10 cellular contexts compared by ENCODE assay signal in the genomic region with DNA sequence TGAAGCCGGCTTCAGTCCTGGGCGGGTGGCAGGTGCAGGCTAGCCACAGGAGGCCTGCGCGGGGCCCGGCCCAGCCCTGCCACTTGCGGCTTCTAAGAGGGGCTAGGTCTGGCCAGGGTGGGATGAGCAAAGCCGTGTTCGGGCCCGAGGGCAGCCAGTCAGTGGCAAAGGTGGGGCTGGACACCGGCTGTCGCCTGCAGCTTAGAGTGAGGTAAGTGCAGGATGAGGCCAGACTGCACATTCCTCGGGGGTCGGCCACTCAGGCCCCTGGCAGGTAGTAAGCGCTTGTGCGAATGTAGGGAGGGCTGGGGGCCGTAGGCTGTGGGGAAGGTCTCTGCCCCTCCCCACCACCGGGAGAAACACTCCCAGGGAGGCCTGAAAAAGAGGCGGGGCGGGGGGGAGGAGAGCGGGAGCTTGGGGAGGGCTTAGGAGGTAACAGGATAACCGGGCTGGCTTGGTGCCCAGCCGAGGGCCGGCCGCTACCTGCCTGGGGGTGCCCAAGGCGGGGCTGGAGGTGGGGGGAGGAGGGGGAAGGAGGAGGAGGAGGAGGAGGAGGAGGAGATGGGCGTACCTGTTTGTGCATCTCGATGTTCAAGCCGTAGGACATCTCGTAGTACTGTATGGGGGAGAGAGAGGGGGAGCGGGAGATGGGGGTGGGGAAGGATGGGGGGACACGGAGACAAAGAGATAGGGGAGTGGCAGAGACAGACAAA. TPM values are rescaled to one million over a fixed set of nuclear protein-coding genes. Genes with fewer than 3 reads are reported as not detected.
A peak's percentile ranks its signal among the peaks of the same experiment; 100 is the strongest.
DNase-seq lines count a peak whose midpoint lies in the region; TF ChIP-seq lines count a peak whose summit lies in the region.
"Had no signal": no experiment of that assay in that cellular context is flagged by ENCODE, and none has a peak within 500 bp of the region (broad histone marks: within the 10 kb centered on the region; RNA-seq: fewer than 3 reads in every experiment).

No MANE protein-coding gene starts in this region.

- CTCF ChIA-PET in activated CD4-positive, alpha-beta T cell treated with anti-CD3 and anti-CD28 coated beads, Interleukin-2, amount 10 ng/mL, durations not matched to agents 7 days and 5 days (lab: Charles Lee), result no interaction called here

- H3K27ac ChIP-seq in coronary artery (peak overlapping the region in 1 of 2 donors; percentile 80), ovary (peak overlapping the region; percentile 86 to 88)

- H3K36me3 Mint-ChIP-seq in activated CD4-positive, alpha-beta T cell treated with anti-CD3 and anti-CD28 coated beads, Interleukin-2, amount 10 ng/mL, durations not matched to agents 7 days and 5 days (ENCODE audit: low read depth), result peaks cover 56% of the 10 kb centered on the region

- DNase-seq in D341Med (ENCODE audit: low spot score) (peak; percentile 81), NCI-H2107 (lab: John Stamatoyannopoulos, UW) (peak; percentile 85), coronary artery (ENCODE audit: low spot score) (peak; percentile 71), ovary (peak in 4 of 5 donors; percentile 60 to 76 (median 72)), ecto neural progenitor cell (ENCODE audit: low spot score) (no peak), putamen (ENCODE audit: low spot score) (no peak), MV-4-11 (lab: John Stamatoyannopoulos, UW) (no peak)
- no peak for DNase-seq in activated CD4-positive, alpha-beta T cell treated with anti-CD3 and anti-CD28 coated beads, Interleukin-2, amount 10 ng/mL, durations not matched to agents 7 days and 5 days
- DNase-seq: stimulated activated CD4-positive, alpha-beta T cell treated with anti-CD3 and anti-CD28 coated beads, Interleukin-12 subunit alpha, Interleukin-12 subunit beta, amount 100 ng/mL, for 4 hours had no signal

- H3K4me1 ChIP-seq in ovary (ENCODE audit: insufficient read depth), result peaks cover 10% of the 10 kb centered on the region

- H3K27me3 ChIP-seq in ovary, result no peaks in the 10 kb centered on the region

- no peaks in the 10 kb centered on the region for H3K9me3 ChIP-seq in ovary

- H3K4me3 Mint-ChIP-seq in activated CD4-positive, alpha-beta T cell treated with anti-CD3 and anti-CD28 coated beads, Interleukin-2, amount 10 ng/mL, durations not matched to agents 7 days and 5 days, result no peak overlapping the region
- H3K4me3 Mint-ChIP-seq: T-helper 1 cell treated with Interleukin-12 subunit alpha and Interleukin-12 subunit beta and Interleukin-4 antibody, amounts not matched to agents 30 μg/mL and 1 μg/mL, for 36 hours had no signal

- H3K36me3 ChIP-seq in ovary, result no peaks in the 10 kb centered on the region

- no peak overlapping the region for H3K27ac Mint-ChIP-seq in activated CD4-positive, alpha-beta T cell treated with anti-CD3 and anti-CD28 coated beads, Interleukin-2, amount 10 ng/mL, durations not matched to agents 7 days and 5 days
- H3K27ac Mint-ChIP-seq: T-helper 1 cell treated with Interleukin-12 subunit alpha and Interleukin-12 subunit beta and Interleukin-4 antibody, amounts not matched to agents 30 μg/mL and 1 μg/mL, for 36 hours had no signal

- TF ChIP-seq CTCF in coronary artery (IDR thresholded peaks at IDR 0.05) (no peak), ovary (IDR thresholded peaks at IDR 0.05) (no peak)

- POLR2A ChIA-PET in activated CD4-positive, alpha-beta T cell treated with anti-CD3 and anti-CD28 coated beads, Interleukin-2, amount 10 ng/mL, durations not matched to agents 7 days and 5 days (lab: Charles Lee), result interaction anchor here (0.5 kb wide), 1 partner anchor 15 kb away, joined by 4 read pairs; no protein-coding TSS in a partner anchor

- no peak for TF ChIP-seq POLR2A in ovary (IDR thresholded peaks at IDR 0.05)

- TF ChIP-seq EP300 in ovary (IDR thresholded peaks at IDR 0.05), result no peak

- H3K9me3 Mint-ChIP-seq in activated CD4-positive, alpha-beta T cell treated with anti-CD3 and anti-CD28 coated beads, Interleukin-2, amount 10 ng/mL, durations not matched to agents 7 days and 5 days, result no peaks in the 10 kb centered on the region
- H3K9me3 Mint-ChIP-seq: T-helper 1 cell treated with Interleukin-12 subunit alpha and Interleukin-12 subunit beta and Interleukin-4 antibody, amounts not matched to agents 30 μg/mL and 1 μg/mL, for 36 hours had no signal

- 44 to 49% (median 44%) methylated on average over 31 of the region's 31 CpGs for WGBS in ovary, 3 donors

- H3K27me3 Mint-ChIP-seq in activated CD4-positive, alpha-beta T cell treated with anti-CD3 and anti-CD28 coated beads, Interleukin-2, amount 10 ng/mL, durations not matched to agents 7 days and 5 days, result no peaks in the 10 kb centered on the region

- H3K4me1 Mint-ChIP-seq in activated CD4-positive, alpha-beta T cell treated with anti-CD3 and anti-CD28 coated beads, Interleukin-2, amount 10 ng/mL, durations not matched to agents 7 days and 5 days, result peaks cover 45% of the 10 kb centered on the region

- intact Hi-C loops in ovary (cut with DNase I), result no loop called here

- H3K4me3 ChIP-seq in coronary artery (no peak overlapping the region), ovary (no peak overlapping the region)

RNA-seq across cellular contexts. Expression of a gene that starts 6.4 kb away (rescaled TPM):
- 100 to 1,000 TPM; 274 to 670 (median 503) TPM for total RNA-seq in ovary
- polyA plus RNA-seq in ovary, result 100 to 1,000 TPM; 241 to 530 TPM
- total RNA-seq in activated CD4-positive, alpha-beta T cell treated with anti-CD3 and anti-CD28 coated beads, Interleukin-2, amount 10 ng/mL, durations not matched to agents 7 days and 5 days, result 100 to 1,000 TPM; 837 to 960 TPM

RNA-seq across cellular contexts. Expression of a gene that starts 26.8 kb away (rescaled TPM):
- 10 to 100 TPM; 31.1 to 43.9 (median 36.4) TPM for total RNA-seq in ovary
- 10 to 100 TPM; 15.1 to 21.4 TPM for polyA plus RNA-seq in ovary
- total RNA-seq in activated CD4-positive, alpha-beta T cell treated with anti-CD3 and anti-CD28 coated beads, Interleukin-2, amount 10 ng/mL, durations not matched to agents 7 days and 5 days, result under 1 TPM; 0.99 to 1.00 TPM

RNA-seq across cellular contexts. Expression of a gene that starts 38.3 kb away (rescaled TPM):
- total RNA-seq in ovary, result 10 to 100 TPM; 27.3 to 66.7 (median 57.1) TPM
- polyA plus RNA-seq in ovary, result 10 to 100 TPM; 44.0 to 46.2 TPM
- total RNA-seq in activated CD4-positive, alpha-beta T cell treated with anti-CD3 and anti-CD28 coated beads, Interleukin-2, amount 10 ng/mL, durations not matched to agents 7 days and 5 days, result under 1 TPM; 0.79 to 0.87 TPM

Comparison
In these comparisons a context has a peak if more than half of its experiments do, and no peak if none do; other contexts are left out.
1. DNase-seq: peak in D341Med (single experiment), NCI-H2107 (single experiment), coronary artery (single experiment) and ovary (4 of 5); none in ecto neural progenitor cell (single experiment), putamen (single experiment), MV-4-11 (single experiment) and activated CD4-positive, alpha-beta T cell treated with anti-CD3 and anti-CD28 coated beads, Interleukin-2, amount 10 ng/mL, durations not matched to agents 7 days and 5 days (single experiment).
2. RNA of a gene that starts 26.8 kb away (total RNA-seq): 31.1 to 43.9 TPM in ovary; 0.99 to 1.00 TPM in activated CD4-positive, alpha-beta T cell treated with anti-CD3 and anti-CD28 coated beads, Interleukin-2, amount 10 ng/mL, durations not matched to agents 7 days and 5 days; every median in the first group is over 10 times any median in the second.
3. RNA of a gene that starts 38.3 kb away (total RNA-seq): 27.3 to 66.7 TPM in ovary; 0.79 to 0.87 TPM in activated CD4-positive, alpha-beta T cell treated with anti-CD3 and anti-CD28 coated beads, Interleukin-2, amount 10 ng/mL, durations not matched to agents 7 days and 5 days; every median in the first group is over 10 times any median in the second.